In genomic region chr5:80034559-80034958, GRCh38 we compare ENCODE assay signal across 11 cellular contexts. TPM values are rescaled to one million over a fixed set of nuclear protein-coding genes. Genes with fewer than 3 reads are reported as not detected.
DNase-seq lines count a peak whose midpoint lies in the region; ATAC-seq lines count a peak whose summit lies in the region.
"Had no signal": no experiment of that assay in that cellular context is flagged by ENCODE, and none has a peak within 500 bp of the region (broad histone marks: within the 10 kb centered on the region; RNA-seq: fewer than 3 reads in every experiment).

No MANE protein-coding gene starts in this region.

- peaks cover 37% of the 10 kb centered on the region for H3K4me1 Mint-ChIP-seq in activated naive CD4-positive, alpha-beta T cell treated with anti-CD3 and anti-CD28 coated beads for 36 hours (ENCODE audit: low read depth)
- peaks cover 10% of the 10 kb centered on the region for H3K4me1 Mint-ChIP-seq in stimulated activated effector memory CD8-positive, alpha-beta T cell treated with anti-CD3 and anti-CD28 coated beads, Interleukin-12 subunit alpha, Interleukin-12 subunit beta, amount 100 ng/mL, for 72 hours

- peaks cover 62% of the 10 kb centered on the region for H3K27me3 ChIP-seq in adipocyte (replicated peaks; ENCODE audit: control insufficient read depth, insufficient read depth, low read length)
- H3K27me3 ChIP-seq in mesenchymal stem cell (ENCODE audit: control insufficient read depth in 1 of 2, insufficient read depth in 1 of 2, low read length in 2 of 2): peaks cover 57 to 71% of the 10 kb centered on the region in 2 experiments

- no peak overlapping the region for H2BK15ac ChIP-seq in mesenchymal stem cell (ENCODE audit: low read depth, poor library complexity, severe bottlenecking)

- H4K8ac ChIP-seq in mesenchymal stem cell (ENCODE audit: low read length): no peak overlapping the region

- peaks cover 40% of the 10 kb centered on the region for H3K27me3 Mint-ChIP-seq in activated naive CD4-positive, alpha-beta T cell treated with anti-CD3 and anti-CD28 coated beads for 36 hours (ENCODE audit: low read depth)

- H3K27ac Mint-ChIP-seq in activated naive CD4-positive, alpha-beta T cell treated with anti-CD3 and anti-CD28 coated beads for 36 hours: no peak overlapping the region
- no peak overlapping the region for H3K27ac Mint-ChIP-seq in stimulated activated effector memory CD8-positive, alpha-beta T cell treated with anti-CD3 and anti-CD28 coated beads, Interleukin-12 subunit alpha, Interleukin-12 subunit beta, amount 100 ng/mL, for 72 hours
- H3K27ac Mint-ChIP-seq: HFFc6 had no signal

- CTCF ChIA-PET in activated naive CD4-positive, alpha-beta T cell treated with anti-CD3 and anti-CD28 coated beads for 36 hours (lab: Charles Lee): interaction anchor here (0.6 to 1.0 kb wide), 2 partner anchors 44 to 50 kb away, joined by 3 to 4 read pairs; no protein-coding TSS in a partner anchor

- no peaks in the 10 kb centered on the region for H3K79me1 ChIP-seq in mesenchymal stem cell (replicated peaks; ENCODE audit: low read length, poor library complexity, severe bottlenecking)

- no peak overlapping the region for H3K9ac ChIP-seq in adipocyte (ENCODE audit: low read length)
- no peak overlapping the region for H3K9ac ChIP-seq in mesenchymal stem cell (ENCODE audit: low read length)

- H2BK5ac ChIP-seq in mesenchymal stem cell (ENCODE audit: low read depth, low read length, poor library complexity, severe bottlenecking): no peak overlapping the region

- no peaks in the 10 kb centered on the region for H3K36me3 Mint-ChIP-seq in activated naive CD4-positive, alpha-beta T cell treated with anti-CD3 and anti-CD28 coated beads for 36 hours (ENCODE audit: low read depth)
- no peaks in the 10 kb centered on the region for H3K36me3 Mint-ChIP-seq in stimulated activated effector memory CD8-positive, alpha-beta T cell treated with anti-CD3 and anti-CD28 coated beads, Interleukin-12 subunit alpha, Interleukin-12 subunit beta, amount 100 ng/mL, for 72 hours

- no peak for DNase-seq in activated naive CD4-positive, alpha-beta T cell treated with anti-CD3 and anti-CD28 coated beads for 36 hours
- DNase-seq in activated naive CD4-positive, alpha-beta T cell treated with anti-CD3 and anti-CD28 coated beads, Interleukin-2, amount 50 U/mL, for 16 hours: no peak
- DNase-seq in adipocyte (ENCODE audit: low read depth) (no peak), mesenchymal stem cell (peak; percentile 9), KBM-7 (no peak), HPDE6-E6E7 (ENCODE audit: extremely low spot score) (no peak)
- DNase-seq in stimulated activated effector memory CD8-positive, alpha-beta T cell treated with anti-CD3 and anti-CD28 coated beads, Interleukin-12 subunit alpha, Interleukin-12 subunit beta, amount 100 ng/mL, for 72 hours (ENCODE audit: low spot score in 2 of 2): no peak
- DNase-seq: HFFc6, NCI-H2029 treated with DMSO at 0.1 percent for 48 hours had no signal

- H3K36me3 ChIP-seq in adipocyte (ENCODE audit: control insufficient read depth, insufficient read depth, low read length, severe bottlenecking) (no peaks in the 10 kb centered on the region), mesenchymal stem cell (ENCODE audit: control insufficient read depth in 1 of 2, insufficient read depth in 2 of 2, low read depth in 1 of 2, low read length in 2 of 2) (no peaks in the 10 kb centered on the region)

- peak overlapping the region; percentile 64 for H3K4me3 Mint-ChIP-seq in activated naive CD4-positive, alpha-beta T cell treated with anti-CD3 and anti-CD28 coated beads for 36 hours
- peak overlapping the region; percentile 22 for H3K4me3 Mint-ChIP-seq in stimulated activated effector memory CD8-positive, alpha-beta T cell treated with anti-CD3 and anti-CD28 coated beads, Interleukin-12 subunit alpha, Interleukin-12 subunit beta, amount 100 ng/mL, for 72 hours
- H3K4me3 Mint-ChIP-seq: HFFc6 had no signal

- in situ Hi-C loops in KBM-7 (cut with MboI; ENCODE audit: low pct_unique_long_range_greater_than_20kb, low sequenced_read_pairs): no loop called here

- no peak overlapping the region for H2BK12ac ChIP-seq in mesenchymal stem cell (ENCODE audit: low read length in 2 of 2)

- no peak overlapping the region for H3K4ac ChIP-seq in mesenchymal stem cell (ENCODE audit: low read depth in 1 of 2, low read length in 2 of 2)

- no peak overlapping the region for H2AK5ac ChIP-seq in mesenchymal stem cell (ENCODE audit: low read length, severe bottlenecking)

- no peak overlapping the region for H2BK120ac ChIP-seq in mesenchymal stem cell (ENCODE audit: low read depth, low read length)

- H3K18ac ChIP-seq in mesenchymal stem cell (ENCODE audit: low read depth in 1 of 2, low read length in 2 of 2): no peak overlapping the region

- intact Hi-C loops in activated naive CD4-positive, alpha-beta T cell treated with anti-CD3 and anti-CD28 coated beads for 36 hours (cut with micrococcal nuclease): no loop called here

- H3K23ac ChIP-seq in mesenchymal stem cell (ENCODE audit: low read length in 2 of 2): no peak overlapping the region

- ATAC-seq in stimulated activated effector memory CD8-positive, alpha-beta T cell treated with anti-CD3 and anti-CD28 coated beads, Interleukin-12 subunit alpha, Interleukin-12 subunit beta, amount 100 ng/mL, for 72 hours: no peak
- ATAC-seq in GM21367 (IDR thresholded peaks at IDR 0.05; ENCODE audit: unreplicated experiment): no peak
- ATAC-seq: esophagus mucosa had no signal

- H3K4me1 ChIP-seq in adipocyte (ENCODE audit: control insufficient read depth, insufficient read depth, low read length): no peaks in the 10 kb centered on the region
- H3K4me1 ChIP-seq in mesenchymal stem cell (ENCODE audit: control insufficient read depth, insufficient read depth, low read depth, low read length): peaks cover 7% of the 10 kb centered on the region

- peaks cover 7% of the 10 kb centered on the region for H3K9me3 ChIP-seq in adipocyte (ENCODE audit: control insufficient read depth, low read length)
- no peaks in the 10 kb centered on the region for H3K9me3 ChIP-seq in mesenchymal stem cell (ENCODE audit: control insufficient read depth, low read length)

- H3K27ac ChIP-seq in mesenchymal stem cell (ENCODE audit: low read length, poor library complexity, severe bottlenecking): no peak overlapping the region

- peak overlapping the region; percentile 22 for H3K4me3 ChIP-seq in adipocyte (ENCODE audit: low read length)
- H3K4me3 ChIP-seq in mesenchymal stem cell (ENCODE audit: insufficient read depth in 1 of 2, low read depth in 1 of 2, low read length in 2 of 2): peak overlapping the region in 1 of 2 experiments; percentile 58

- H4K91ac ChIP-seq in mesenchymal stem cell (ENCODE audit: low read length): no peak overlapping the region

- H3K14ac ChIP-seq in mesenchymal stem cell (ENCODE audit: low read length in 2 of 2): no peak overlapping the region

- WGBS in mesenchymal stem cell: 18% methylated on average over 5 of the region's 8 CpGs

- no peaks in the 10 kb centered on the region for H3K9me3 Mint-ChIP-seq in activated naive CD4-positive, alpha-beta T cell treated with anti-CD3 and anti-CD28 coated beads for 36 hours
- H3K9me3 Mint-ChIP-seq in stimulated activated effector memory CD8-positive, alpha-beta T cell treated with anti-CD3 and anti-CD28 coated beads, Interleukin-12 subunit alpha, Interleukin-12 subunit beta, amount 100 ng/mL, for 72 hours: no peaks in the 10 kb centered on the region
- H3K9me3 Mint-ChIP-seq: HFFc6 had no signal

- H2AFZ ChIP-seq in mesenchymal stem cell (ENCODE audit: low read depth, low read length): no peak overlapping the region

- no peak overlapping the region for H3K4me2 ChIP-seq in mesenchymal stem cell (ENCODE audit: low read length, poor library complexity, severe bottlenecking)

RNA-seq across cellular contexts. Expression of gene THBS4, which starts 0.6 kb away (rescaled TPM):
- 1 to 10 TPM in 1 of 2 experiments, under 1 TPM in 1; 0.29 to 1.1 TPM for total RNA-seq in activated naive CD4-positive, alpha-beta T cell treated with anti-CD3 and anti-CD28 coated beads for 36 hours
- polyA plus RNA-seq in mesenchymal stem cell (2013, experiment 1 of 2): 0.26 TPM
- 0.12 TPM for polyA plus RNA-seq in mesenchymal stem cell (2013, experiment 2 of 2)

RNA-seq across cellular contexts. Expression of gene MTX3, which starts 43.5 kb away (rescaled TPM):
- 1 to 10 TPM; 5.7 to 6.1 TPM for total RNA-seq in activated naive CD4-positive, alpha-beta T cell treated with anti-CD3 and anti-CD28 coated beads for 36 hours
- polyA plus RNA-seq in mesenchymal stem cell (2013, experiment 1 of 2): 4.6 TPM
- polyA plus RNA-seq in mesenchymal stem cell (2013, experiment 2 of 2): 5.1 TPM
